22 cellular contexts compared by ENCODE assay signal in genomic region chr15:64665179-64665578, GRCh38.
DNase-seq lines count a peak whose midpoint lies in the region; ATAC-seq, FAIRE-seq and TF ChIP-seq lines count a peak whose summit lies in the region.
"Had no signal": no experiment of that assay in that cellular context is flagged by ENCODE, and none has a peak within 500 bp of the region (broad histone marks: within the 10 kb centered on the region; RNA-seq: fewer than 3 reads in every experiment).

No MANE protein-coding gene starts in this region.

- SMC1A ChIA-PET in GM12878 (lab: Charles Lee; ENCODE audit: uncharacterized antibody, unreplicated experiment), result interaction anchor here (0.6 to 4.2 kb wide), 14 partner anchors 8 to 535 kb away, joined by 3 to 40 read pairs (median 4); partner anchors contain the start of gene TRIP4

- H4K20me1 ChIP-seq in GM12878 (ENCODE audit: control insufficient read depth, insufficient read depth) (no peaks in the 10 kb centered on the region), GM23248 (ENCODE audit: insufficient read depth) (no peaks in the 10 kb centered on the region), PC-3 (ENCODE audit: low read length) (no peaks in the 10 kb centered on the region)

- TF ChIP-seq CTCF in A549 (IDR thresholded peaks at IDR 0.05) (no peak), GM12878 (IDR thresholded peaks at IDR 0.05 in 2 of 3, conservative IDR thresholded peaks at IDR 0.05 in 1 of 3; ENCODE audit: control insufficient read depth in 2 of 3, extremely low read depth in 1 of 3, insufficient read depth in 1 of 3, low read depth in 3 of 3, low read length in 3 of 3) (no peak), PC-3 (conservative IDR thresholded peaks at IDR 0.05; ENCODE audit: low read depth, low read length) (no peak)

- H3K9me3 ChIP-seq in A549 (no peaks in the 10 kb centered on the region), GM12878 (replicated peaks; ENCODE audit: control insufficient read depth, insufficient read depth, low read length) (no peaks in the 10 kb centered on the region), GM23248 (ENCODE audit: low read depth) (no peaks in the 10 kb centered on the region), PC-3 (ENCODE audit: low read length) (no peaks in the 10 kb centered on the region)
- H3K9me3 ChIP-seq: upper lobe of left lung had no signal

- H3K4me3 ChIP-seq in A549 (no peak overlapping the region), GM12878 (no peak overlapping the region), GM23248 (no peak overlapping the region), PC-3 (ENCODE audit: low read length) (no peak overlapping the region)
- H3K4me3 ChIP-seq: GM23338, hepatocyte, upper lobe of left lung had no signal

- no peaks in the 10 kb centered on the region for H3K27me3 ChIP-seq in GM12878 (replicated peaks in 1 of 2; ENCODE audit: control insufficient read depth in 2 of 2, insufficient read depth in 2 of 2, low read length in 1 of 2)
- no peaks in the 10 kb centered on the region for H3K27me3 ChIP-seq in GM23248 (replicated peaks; ENCODE audit: insufficient read depth)
- H3K27me3 ChIP-seq in PC-3 (ENCODE audit: low read length), result no peaks in the 10 kb centered on the region
- H3K27me3 ChIP-seq: hepatocyte, upper lobe of left lung had no signal

- H3K36me3 ChIP-seq in GM12878 (ENCODE audit: control insufficient read depth in 2 of 2, insufficient read depth in 2 of 2, low read length in 1 of 2) (no peaks in the 10 kb centered on the region), GM23248 (ENCODE audit: low read depth) (0 out of 2 replicates have a peak, but pooled peaks cover under 1% of the 10 kb centered on the region), PC-3 (ENCODE audit: low read depth, low read length) (no peaks in the 10 kb centered on the region)

- DNase-seq in A549 (ENCODE audit: low read depth in 1 of 2, low spot score in 1 of 2) (no peak), GM12878 (ENCODE audit: low read depth, low spot score) (no peak), GM23248 (no peak), NCI-H226 (no peak), iPS-NIHi7 (ENCODE audit: extremely low spot score) (no peak), PC-3 (no peak)
- DNase-seq: activated CD4-positive, CD25-positive, alpha-beta regulatory T cell treated with anti-CD3 and anti-CD28 coated beads, Interleukin-2, amount 50 U/mL, for 72 hours; activated gamma-delta T cell treated with Interleukin-2 at 50 U/mL for 16 hours; aorta; left cardiac atrium; midbrain; NCI-H2029; NCI-H524 treated with DMSO at 0.1 percent for 48 hours; right cardiac atrium; SIG-M5; T-helper 2 cell; upper lobe of left lung had no signal

- ATAC-seq in A549 (no peak), GM19395 (IDR thresholded peaks at IDR 0.05; ENCODE audit: unreplicated experiment) (peak; percentile 60), HG02981 (IDR thresholded peaks at IDR 0.05; ENCODE audit: unreplicated experiment) (peak; percentile 86), GM12878 (peak; percentile 96), PC-3 (no peak)
- ATAC-seq: GM23338, left cardiac atrium, right cardiac atrium had no signal

- TF ChIP-seq RAD21 in A549 (conservative IDR thresholded peaks at IDR 0.05 in 1 of 2, IDR thresholded peaks at IDR 0.05 in 1 of 2) (no peak), GM12878 (IDR thresholded peaks at IDR 0.05; ENCODE audit: insufficient read depth, low read depth, low read length) (no peak)

- peak overlapping the region; percentile 35 for H3K4me2 ChIP-seq in A549
- no peak overlapping the region for H3K4me2 ChIP-seq in GM12878 (ENCODE audit: control insufficient read depth, insufficient read depth)
- no peak overlapping the region for H3K4me2 ChIP-seq in GM23248 (ENCODE audit: unreplicated experiment)
- no peak overlapping the region for H3K4me2 ChIP-seq in PC-3 (ENCODE audit: low read length)
- H3K4me2 ChIP-seq: GM23338, hepatocyte had no signal

- H3K79me2 ChIP-seq in GM12878 (ENCODE audit: control insufficient read depth, insufficient read depth, low read length), result no peaks in the 10 kb centered on the region
- peaks cover 38% of the 10 kb centered on the region for H3K79me2 ChIP-seq in GM23248 (ENCODE audit: insufficient read depth)
- H3K79me2 ChIP-seq in PC-3 (ENCODE audit: low read length), result no peaks in the 10 kb centered on the region

- intact Hi-C loops in GM12878 (cut with micrococcal nuclease; ENCODE audit: unreplicated experiment) (no loop called here), PC-3 (cut with micrococcal nuclease) (no loop called here)

- no TSS peak for BruUV-seq in GM12878 (replicated peaks; lab: Mats Ljungman, UMichigan)
- BruUV-seq in PC-3 (replicated peaks; lab: Mats Ljungman, UMichigan), result no TSS peak

- no peak for TF ChIP-seq POLR2A in A549 (IDR thresholded peaks at IDR 0.05; ENCODE audit: low read length)
- TF ChIP-seq POLR2A in GM12878 (IDR thresholded peaks at IDR 0.05; ENCODE audit: low read depth, low read length), result no peak

- in situ Hi-C loops in GM12878 (cut with MboI) (loop anchor here (25.0 kb wide), 1 partner anchor 453 kb away; no protein-coding TSS in a partner anchor), GM23248 (cut with MboI) (no loop called here)

- H3K9ac ChIP-seq in GM12878 (ENCODE audit: control insufficient read depth, insufficient read depth, low read length) (no peak overlapping the region), GM23248 (no peak overlapping the region), PC-3 (ENCODE audit: low read length) (no peak overlapping the region)

- H3K4me1 ChIP-seq in A549 (peaks cover 26% of the 10 kb centered on the region), GM12878 (ENCODE audit: control insufficient read depth, insufficient read depth, low read length) (no peaks in the 10 kb centered on the region), GM23248 (ENCODE audit: insufficient read depth) (peaks cover 14% of the 10 kb centered on the region), PC-3 (ENCODE audit: insufficient read depth, low read length) (no peaks in the 10 kb centered on the region)

- RAD21 ChIA-PET in GM12878 (lab: Charles Lee; ENCODE audit: unreplicated experiment), result interaction anchor here (0.7 to 4.0 kb wide), 13 partner anchors 12 to 238 kb away, joined by 3 to 31 read pairs (median 4); no protein-coding TSS in a partner anchor

- POLR2A ChIA-PET in A549 (lab: Yijun Ruan, JAX), result no interaction called here
- POLR2A ChIA-PET in GM12878 (lab: Charles Lee), result interaction anchor here (0.6 to 2.2 kb wide), 5 partner anchors 14 to 307 kb away, joined by 3 to 9 read pairs (median 3); no protein-coding TSS in a partner anchor
- POLR2A ChIA-PET in PC-3 (lab: Charles Lee; ENCODE audit: unreplicated experiment), result no interaction called here

- H3K27ac ChIP-seq in A549 (peak overlapping the region in 1 of 2 experiments; percentile 1; a peak in 1 of 6 replicates), GM12878 (ENCODE audit: control insufficient read depth, insufficient read depth) (no peak overlapping the region), GM23248 (no peak overlapping the region), PC-3 (ENCODE audit: low read length) (no peak overlapping the region)
- H3K27ac ChIP-seq: C4-2B, hepatocyte, upper lobe of left lung had no signal

- H3F3A ChIP-seq in GM23248 (ENCODE audit: insufficient read depth), result peaks cover 18% of the 10 kb centered on the region; the same call in 1 of the 2 replicates
- H3F3A ChIP-seq in PC-3 (ENCODE audit: low read length, unreplicated experiment), result no peaks in the 10 kb centered on the region

- TF ChIP-seq EP300 in A549 (IDR thresholded peaks at IDR 0.05) (no peak), GM12878 (IDR thresholded peaks at IDR 0.05; ENCODE audit: borderline replicate concordance in 1 of 2, control insufficient read depth in 1 of 2, low read depth in 2 of 2, low read length in 2 of 2) (no peak)

- WGBS in A549 (ENCODE audit: missing lambda C conversion rate), result 79% methylated on average over 1 of the region's 1 CpG
- 100% methylated on average over 1 of the region's 1 CpG for WGBS in GM12878 (ENCODE audit: insufficient coverage, insufficient replicate concordance, low lambda C conversion rate, missing lambda C conversion rate)
- 100% methylated on average over 1 of the region's 1 CpG for WGBS in GM23248 (ENCODE audit: low coverage in 1 of 2, low lambda C conversion rate in 2 of 2, missing lambda C conversion rate in 2 of 2), 2 experiments

- FAIRE-seq in A549 (lab: Jason Lieb, UNC), result no peak
- FAIRE-seq in GM12878 (lab: Jason Lieb, UNC), result no peak

- H2AFZ ChIP-seq in GM12878 (ENCODE audit: control insufficient read depth, low read depth, low read length) (no peak overlapping the region), GM23248 (no peak overlapping the region), PC-3 (ENCODE audit: low read length) (no peak overlapping the region)
- H2AFZ ChIP-seq: GM23338, hepatocyte had no signal

- H3K9me2 ChIP-seq in GM23248 (ENCODE audit: insufficient read depth) (no peaks in the 10 kb centered on the region), PC-3 (replicated peaks; ENCODE audit: low read length) (no peaks in the 10 kb centered on the region)

- CTCF ChIA-PET in A549 (lab: Yijun Ruan, JAX) (interaction anchor here (0.8 to 6.6 kb wide), 6 partner anchors 11 to 549 kb away, joined by 3 to 38 read pairs (median 5); no protein-coding TSS in a partner anchor), GM12878 (lab: Yijun Ruan, JAX) (interaction anchor here (0.6 to 2.4 kb wide), 11 partner anchors 12 to 574 kb away, joined by 3 to 14 read pairs (median 4); no protein-coding TSS in a partner anchor), PC-3 (lab: Charles Lee) (interaction anchor here (0.7 kb wide), 1 partner anchor 401 kb away, joined by 4 read pairs; no protein-coding TSS in a partner anchor)

TF ChIP-seq in A549, 52 proteins besides CTCF, POLR2A, EP300 and RAD21 (continues in another document):
- TF ChIP-seq HDAC2 (IDR thresholded peaks at IDR 0.05) (no peak), KDM1A (IDR thresholded peaks at IDR 0.05; ENCODE audit: low read depth) (no peak), RCOR1 (IDR thresholded peaks at IDR 0.05; ENCODE audit: low read depth, low read length) (no peak), CBX2 (IDR thresholded peaks at IDR 0.05; ENCODE audit: borderline replicate concordance, low read depth) (no peak), JUN (IDR thresholded peaks at IDR 0.05) (no peak), SREBF2 (IDR thresholded peaks at IDR 0.05) (no peak), EHF (CRISPR knock-in tag; IDR thresholded peaks at IDR 0.05) (no peak), HOXB13 (CRISPR knock-in tag; IDR thresholded peaks at IDR 0.05; ENCODE audit: low read depth) (no peak)

TF ChIP-seq in GM12878, 131 proteins besides CTCF, POLR2A, EP300 and RAD21 (continues in another document):
- peak; percentile 53 to 58; a peak in 2 of 4 replicates for TF ChIP-seq IKZF2 (IDR thresholded peaks at IDR 0.05)

Comparison
In these comparisons a context has a peak if more than half of its experiments do, and no peak if none do; other contexts are left out.
1. ATAC-seq: peak in GM19395 (single experiment), HG02981 (single experiment) and GM12878 (single experiment); none in A549 (0 of 2) and PC-3 (single experiment).